17 cellular contexts compared by ENCODE assay signal in the genomic region with DNA sequence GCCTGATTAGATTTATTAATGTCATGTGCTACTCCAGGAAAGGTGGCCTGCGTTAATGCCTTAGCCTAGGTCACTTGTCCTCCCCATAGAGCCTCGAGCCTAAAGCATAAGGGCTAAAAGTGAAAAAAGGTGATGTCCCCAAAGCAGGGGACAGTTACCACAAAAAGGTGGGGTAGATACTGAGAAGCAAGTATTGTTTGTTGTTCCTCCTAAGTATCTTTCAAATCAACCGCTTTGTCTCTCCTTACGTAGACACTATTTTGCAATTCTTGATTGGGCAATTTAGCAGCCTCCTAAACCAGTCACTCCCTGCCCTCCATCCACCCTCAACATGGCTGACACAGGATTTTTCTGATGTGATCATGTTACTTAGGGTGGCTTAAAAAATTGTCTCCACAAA. TPM values are rescaled to one million over a fixed set of nuclear protein-coding genes. Genes with fewer than 3 reads are reported as not detected.
A peak's percentile ranks its signal among the peaks of the same experiment; 100 is the strongest.
DNase-seq lines count a peak whose midpoint lies in the region; ATAC-seq and TF ChIP-seq lines count a peak whose summit lies in the region.
"Had no signal": no experiment of that assay in that cellular context is flagged by ENCODE, and none has a peak within 500 bp of the region (broad histone marks: within the 10 kb centered on the region; RNA-seq: fewer than 3 reads in every experiment).

No MANE protein-coding gene starts in this region.

- no peaks in the 10 kb centered on the region for H4K20me1 ChIP-seq in neural progenitor cell (ENCODE audit: low read depth)

- H3K4me3 ChIP-seq in HEK293 (ENCODE audit: low read depth, low read length) (no peak overlapping the region), cardiac fibroblast (replicated peaks in 1 of 2; ENCODE audit: low read depth in 2 of 2, low read length in 2 of 2) (no peak overlapping the region), neural progenitor cell (no peak overlapping the region), esophagus squamous epithelium (no peak overlapping the region)
- H3K4me3 ChIP-seq: SJCRH30 had no signal

- CTCF ChIA-PET in HEK293 (lab: Yijun Ruan, JAX), result no interaction called here

- H3K4me2 ChIP-seq in neural progenitor cell, result peak overlapping the region; percentile 22

- H3K27ac ChIP-seq in HEK293 (ENCODE audit: extremely low read depth, low read depth, low read length) (no peak overlapping the region), neural progenitor cell (no peak overlapping the region), esophagus squamous epithelium (peak overlapping the region in 2 of 4 donors; percentile 3 to 43)
- H3K27ac ChIP-seq: SJCRH30 had no signal

- TF ChIP-seq CTCF in HEK293 (tag by site-specific recombination; IDR thresholded peaks at IDR 0.05) (no peak), cardiac fibroblast (IDR thresholded peaks at IDR 0.05; ENCODE audit: low read depth, low read length) (no peak), neural progenitor cell (IDR thresholded peaks at IDR 0.05) (no peak), esophagus squamous epithelium (IDR thresholded peaks at IDR 0.05) (no peak)

- no peak for ATAC-seq in HG03571 (IDR thresholded peaks at IDR 0.05; ENCODE audit: unreplicated experiment)
- ATAC-seq: effector memory CD8-positive, alpha-beta T cell had no signal

- H3K27me3 ChIP-seq in neural progenitor cell, result no peaks in the 10 kb centered on the region
- peaks cover 0 to 42% (median 0%) of the 10 kb centered on the region in 4 donors for H3K27me3 ChIP-seq in esophagus squamous epithelium
- H3K27me3 ChIP-seq: SJCRH30 had no signal

- H3K4me3 Mint-ChIP-seq in neural progenitor cell, result peak overlapping the region; percentile 1
- H3K4me3 Mint-ChIP-seq: activated B cell treated with CpG ODN at 0.5 μM for 24 hours; effector memory CD8-positive, alpha-beta T cell had no signal

- peaks cover 7% of the 10 kb centered on the region for H3K27me3 Mint-ChIP-seq in neural progenitor cell (ENCODE audit: insufficient read depth, low read depth)
- H3K27me3 Mint-ChIP-seq: progenitor cell of endocrine pancreas had no signal

- no peaks in the 10 kb centered on the region for H3K9me3 Mint-ChIP-seq in neural progenitor cell
- H3K9me3 Mint-ChIP-seq: activated B cell treated with CpG ODN at 0.5 μM for 24 hours; effector memory CD8-positive, alpha-beta T cell had no signal

- no peak for TF ChIP-seq POLR2A in esophagus squamous epithelium (IDR thresholded peaks at IDR 0.05)

- peak; percentile 56 to 65 for DNase-seq in cardiac fibroblast (ENCODE audit: low read depth in 2 of 2)
- no peak for DNase-seq in neural progenitor cell (ENCODE audit: low spot score)
- DNase-seq in NCI-H146 treated with DMSO at 0.1 percent for 48 hours (lab: John Stamatoyannopoulos, UW; ENCODE audit: unreplicated experiment), result no peak
- no peak for DNase-seq in esophagus squamous epithelium (lab: John Stamatoyannopoulos, UW)
- DNase-seq: activated B cell treated with CpG ODN at 0.5 μM for 24 hours; aorta; effector memory CD8-positive, alpha-beta T cell; H7; hypothalamus; NCI-H1436; NCI-H69; SJCRH30; stimulated activated CD4-positive, alpha-beta T cell treated with anti-CD3 and anti-CD28 coated beads, Interleukin-2, amount 100 ng/mL, for 48 hours; stimulated activated naive CD4-positive, alpha-beta T cell treated with Interleukin-2 at 50 U/mL for 16 hours had no signal

- WGBS in esophagus squamous epithelium, 2 donors, result 57 to 65% methylated on average over 4 of the region's 4 CpGs

- H3K79me2 ChIP-seq in neural progenitor cell (ENCODE audit: low read depth), result no peaks in the 10 kb centered on the region

- intact Hi-C loops in esophagus squamous epithelium (cut with DNase I), result no loop called here

- H2AFZ ChIP-seq in neural progenitor cell (replicated peaks), result no peak overlapping the region

- H3F3A ChIP-seq in neural progenitor cell (ENCODE audit: low read depth), result peaks cover 32% of the 10 kb centered on the region

- H3K4me1 ChIP-seq in HEK293 (ENCODE audit: control insufficient read depth, insufficient read depth, low read length) (peaks cover 2% of the 10 kb centered on the region; the same call in 1 of the 2 replicates), neural progenitor cell (peaks cover 39% of the 10 kb centered on the region), esophagus squamous epithelium (no peaks in the 10 kb centered on the region)

- H3K36me3 ChIP-seq in HEK293 (ENCODE audit: control insufficient read depth in 2 of 2, insufficient read depth in 1 of 2, low read length in 2 of 2) (no peaks in the 10 kb centered on the region), neural progenitor cell (no peaks in the 10 kb centered on the region), esophagus squamous epithelium (no peaks in the 10 kb centered on the region)
- H3K36me3 ChIP-seq: SJCRH30 had no signal

- peak overlapping the region; percentile 67 for H3K27ac Mint-ChIP-seq in neural progenitor cell
- H3K27ac Mint-ChIP-seq: activated B cell treated with CpG ODN at 0.5 μM for 24 hours; effector memory CD8-positive, alpha-beta T cell; progenitor cell of endocrine pancreas had no signal

- H3K4me1 Mint-ChIP-seq in neural progenitor cell, result peaks cover 47% of the 10 kb centered on the region
- H3K4me1 Mint-ChIP-seq: activated B cell treated with CpG ODN at 0.5 μM for 24 hours had no signal

- H3K9me3 ChIP-seq in HEK293 (ENCODE audit: control insufficient read depth, insufficient read depth, low read depth, low read length), result no peaks in the 10 kb centered on the region
- no peaks in the 10 kb centered on the region for H3K9me3 ChIP-seq in neural progenitor cell (ENCODE audit: low read depth)
- H3K9me3 ChIP-seq in esophagus squamous epithelium, result no peaks in the 10 kb centered on the region
- H3K9me3 ChIP-seq: SJCRH30 had no signal

- POLR2A ChIA-PET in HEK293 (lab: Yijun Ruan, JAX), result no interaction called here

- H3K36me3 Mint-ChIP-seq in neural progenitor cell, result no peaks in the 10 kb centered on the region

- H3K9ac ChIP-seq in neural progenitor cell, result no peak overlapping the region

TF ChIP-seq in HEK293, 187 proteins besides CTCF, POLR2A, EP300 and RAD21:
- TF ChIP-seq ZNF23 (tag by site-specific recombination; IDR thresholded peaks at IDR 0.05; ENCODE audit: borderline replicate concordance) (no peak), ZNF335 (tag by site-specific recombination; conservative IDR thresholded peaks at IDR 0.05) (peak; percentile 59)

RNA-seq across cellular contexts. Expression of gene INHA, which starts 6.7 kb away (rescaled TPM):
- total RNA-seq in neural progenitor cell (ENCODE audit: low replicate concordance), result 0.31 TPM in 1 of 2 replicates, not detected in the other
- not detected for total RNA-seq in esophagus squamous epithelium
- total RNA-seq: activated B cell treated with CpG ODN at 0.5 μM for 24 hours had no signal

RNA-seq across cellular contexts. Expression of gene OBSL1, which starts 7.5 kb away (rescaled TPM):
- total RNA-seq in neural progenitor cell (ENCODE audit: low replicate concordance), result 31.0 and 111 TPM in 2 replicates
- 10 to 100 TPM in 3 of 4 donors, 1 to 10 TPM in 1; 7.0 to 38.9 (median 16.0) TPM for total RNA-seq in esophagus squamous epithelium
- total RNA-seq: activated B cell treated with CpG ODN at 0.5 μM for 24 hours had no signal

RNA-seq across cellular contexts. Expression of gene STK11IP, which starts 18.8 kb away (rescaled TPM):
- total RNA-seq in neural progenitor cell (ENCODE audit: low replicate concordance), result 16.8 and 22.7 TPM in 2 replicates
- total RNA-seq in esophagus squamous epithelium, result 10 to 100 TPM; 12.3 to 21.3 (median 14.4) TPM

RNA-seq across cellular contexts. Expression of gene TMEM198, which starts 35.0 kb away (rescaled TPM):
- total RNA-seq in neural progenitor cell (ENCODE audit: low replicate concordance) (0.79 and 2.3 TPM in 2 replicates), esophagus squamous epithelium (under 1 TPM; 0.62 to 0.87 (median 0.78) TPM)

RNA-seq across cellular contexts. Expression of gene CHPF, which starts 35.2 kb away (rescaled TPM):
- 6.7 and 27.7 TPM in 2 replicates for total RNA-seq in neural progenitor cell (ENCODE audit: low replicate concordance)
- total RNA-seq in esophagus squamous epithelium, result 10 to 100 TPM; 40.4 to 56.6 (median 52.6) TPM

Comparison
In these comparisons a context has a peak if more than half of its experiments do, and no peak if none do; other contexts are left out.
1. DNase-seq: peak in cardiac fibroblast (2 of 2); none in neural progenitor cell (single experiment), NCI-H146 treated with DMSO at 0.1 percent for 48 hours (single experiment) and esophagus squamous epithelium (single experiment).